ENCODE assay signal across 1 cellular context in genomic region chr4:157220026-157220881, GRCh38.
TF ChIP-seq lines count a peak whose summit lies in the region.

Gene GRIA2 (plus strand): TSS chr4:157220728. CDS start chr4:157221043, 315 bp downstream.

TF ChIP-seq in HepG2, 621 proteins besides CTCF, POLR2A, EP300 and RAD21 (continued from another document and continues in another):
- TF ChIP-seq, protein P1, sequence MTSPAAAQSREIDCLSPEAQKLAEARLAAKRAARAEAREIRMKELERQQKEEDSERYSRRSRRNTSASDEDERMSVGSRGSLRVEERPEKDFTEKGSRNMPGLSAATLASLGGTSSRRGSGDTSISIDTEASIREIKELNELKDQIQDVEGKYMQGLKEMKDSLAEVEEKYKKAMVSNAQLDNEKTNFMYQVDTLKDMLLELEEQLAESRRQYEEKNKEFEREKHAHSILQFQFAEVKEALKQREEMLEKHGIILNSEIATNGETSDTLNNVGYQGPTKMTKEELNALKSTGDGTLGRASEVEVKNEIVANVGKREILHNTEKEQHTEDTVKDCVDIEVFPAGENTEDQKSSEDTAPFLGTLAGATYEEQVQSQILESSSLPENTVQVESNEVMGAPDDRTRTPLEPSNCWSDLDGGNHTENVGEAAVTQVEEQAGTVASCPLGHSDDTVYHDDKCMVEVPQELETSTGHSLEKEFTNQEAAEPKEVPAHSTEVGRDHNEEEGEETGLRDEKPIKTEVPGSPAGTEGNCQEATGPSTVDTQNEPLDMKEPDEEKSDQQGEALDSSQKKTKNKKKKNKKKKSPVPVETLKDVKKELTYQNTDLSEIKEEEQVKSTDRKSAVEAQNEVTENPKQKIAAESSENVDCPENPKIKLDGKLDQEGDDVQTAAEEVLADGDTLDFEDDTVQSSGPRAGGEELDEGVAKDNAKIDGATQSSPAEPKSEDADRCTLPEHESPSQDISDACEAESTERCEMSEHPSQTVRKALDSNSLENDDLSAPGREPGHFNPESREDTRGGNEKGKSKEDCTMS (CRISPR knock-in tag; conservative IDR thresholded peaks at IDR 0.05): 0 out of 2 replicates have a peak, but pooled peaks have one; percentile 55
- no peak for TF ChIP-seq ZNF572 (CRISPR knock-in tag; IDR thresholded peaks at IDR 0.05)
- TF ChIP-seq CC2D1A (CRISPR knock-in tag; IDR thresholded peaks at IDR 0.05): no peak
- no peak for TF ChIP-seq MAZ (IDR thresholded peaks at IDR 0.05; ENCODE audit: borderline replicate concordance, low read depth, low read length)
- TF ChIP-seq MAZ (CRISPR knock-in tag; IDR thresholded peaks at IDR 0.05; ENCODE audit: low read depth): peak; percentile 68
- no peak for TF ChIP-seq ZFP36 (IDR thresholded peaks at IDR 0.05; ENCODE audit: borderline replicate concordance, low read depth, low read length, partially characterized antibody)
- peak; percentile 58; the same call in 1 of the 2 replicates for TF ChIP-seq RXRB (CRISPR knock-in tag; IDR thresholded peaks at IDR 0.05; ENCODE audit: borderline replicate concordance)
- TF ChIP-seq MYC (CRISPR knock-in tag; IDR thresholded peaks at IDR 0.05; ENCODE audit: borderline replicate concordance): peak; percentile 36; the same call in 1 of the 2 replicates
- peak; percentile 65; the same call in 1 of the 2 replicates for TF ChIP-seq ZNF709 (CRISPR knock-in tag; IDR thresholded peaks at IDR 0.05)
- no peak for TF ChIP-seq PCBP2 (optimal IDR thresholded peaks at IDR 0.05; ENCODE audit: low read depth, low read length, poor library complexity, severe bottlenecking)
- TF ChIP-seq ZKSCAN1 (IDR thresholded peaks at IDR 0.05; ENCODE audit: low read length): no peak
- TF ChIP-seq TEAD2 (CRISPR knock-in tag; IDR thresholded peaks at IDR 0.05): 0 out of 2 replicates have a peak, but pooled peaks have one; percentile 55
- peak; percentile 83; the same call in 1 of the 2 replicates for TF ChIP-seq ZNF441 (CRISPR knock-in tag; IDR thresholded peaks at IDR 0.05; ENCODE audit: borderline replicate concordance)
- TF ChIP-seq ZNF790 (CRISPR knock-in tag; IDR thresholded peaks at IDR 0.05; ENCODE audit: borderline replicate concordance): peak; percentile 95; the same call in 1 of the 2 replicates
- 0 out of 2 replicates have a peak, but pooled peaks have one; percentile 40 for TF ChIP-seq SP4 (CRISPR knock-in tag; IDR thresholded peaks at IDR 0.05)
- TF ChIP-seq, protein P2, sequence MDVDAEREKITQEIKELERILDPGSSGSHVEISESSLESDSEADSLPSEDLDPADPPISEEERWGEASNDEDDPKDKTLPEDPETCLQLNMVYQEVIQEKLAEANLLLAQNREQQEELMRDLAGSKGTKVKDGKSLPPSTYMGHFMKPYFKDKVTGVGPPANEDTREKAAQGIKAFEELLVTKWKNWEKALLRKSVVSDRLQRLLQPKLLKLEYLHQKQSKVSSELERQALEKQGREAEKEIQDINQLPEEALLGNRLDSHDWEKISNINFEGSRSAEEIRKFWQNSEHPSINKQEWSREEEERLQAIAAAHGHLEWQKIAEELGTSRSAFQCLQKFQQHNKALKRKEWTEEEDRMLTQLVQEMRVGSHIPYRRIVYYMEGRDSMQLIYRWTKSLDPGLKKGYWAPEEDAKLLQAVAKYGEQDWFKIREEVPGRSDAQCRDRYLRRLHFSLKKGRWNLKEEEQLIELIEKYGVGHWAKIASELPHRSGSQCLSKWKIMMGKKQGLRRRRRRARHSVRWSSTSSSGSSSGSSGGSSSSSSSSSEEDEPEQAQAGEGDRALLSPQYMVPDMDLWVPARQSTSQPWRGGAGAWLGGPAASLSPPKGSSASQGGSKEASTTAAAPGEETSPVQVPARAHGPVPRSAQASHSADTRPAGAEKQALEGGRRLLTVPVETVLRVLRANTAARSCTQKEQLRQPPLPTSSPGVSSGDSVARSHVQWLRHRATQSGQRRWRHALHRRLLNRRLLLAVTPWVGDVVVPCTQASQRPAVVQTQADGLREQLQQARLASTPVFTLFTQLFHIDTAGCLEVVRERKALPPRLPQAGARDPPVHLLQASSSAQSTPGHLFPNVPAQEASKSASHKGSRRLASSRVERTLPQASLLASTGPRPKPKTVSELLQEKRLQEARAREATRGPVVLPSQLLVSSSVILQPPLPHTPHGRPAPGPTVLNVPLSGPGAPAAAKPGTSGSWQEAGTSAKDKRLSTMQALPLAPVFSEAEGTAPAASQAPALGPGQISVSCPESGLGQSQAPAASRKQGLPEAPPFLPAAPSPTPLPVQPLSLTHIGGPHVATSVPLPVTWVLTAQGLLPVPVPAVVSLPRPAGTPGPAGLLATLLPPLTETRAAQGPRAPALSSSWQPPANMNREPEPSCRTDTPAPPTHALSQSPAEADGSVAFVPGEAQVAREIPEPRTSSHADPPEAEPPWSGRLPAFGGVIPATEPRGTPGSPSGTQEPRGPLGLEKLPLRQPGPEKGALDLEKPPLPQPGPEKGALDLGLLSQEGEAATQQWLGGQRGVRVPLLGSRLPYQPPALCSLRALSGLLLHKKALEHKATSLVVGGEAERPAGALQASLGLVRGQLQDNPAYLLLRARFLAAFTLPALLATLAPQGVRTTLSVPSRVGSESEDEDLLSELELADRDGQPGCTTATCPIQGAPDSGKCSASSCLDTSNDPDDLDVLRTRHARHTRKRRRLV (CRISPR knock-in tag; IDR thresholded peaks at IDR 0.05): no peak
- TF ChIP-seq, protein P3, sequence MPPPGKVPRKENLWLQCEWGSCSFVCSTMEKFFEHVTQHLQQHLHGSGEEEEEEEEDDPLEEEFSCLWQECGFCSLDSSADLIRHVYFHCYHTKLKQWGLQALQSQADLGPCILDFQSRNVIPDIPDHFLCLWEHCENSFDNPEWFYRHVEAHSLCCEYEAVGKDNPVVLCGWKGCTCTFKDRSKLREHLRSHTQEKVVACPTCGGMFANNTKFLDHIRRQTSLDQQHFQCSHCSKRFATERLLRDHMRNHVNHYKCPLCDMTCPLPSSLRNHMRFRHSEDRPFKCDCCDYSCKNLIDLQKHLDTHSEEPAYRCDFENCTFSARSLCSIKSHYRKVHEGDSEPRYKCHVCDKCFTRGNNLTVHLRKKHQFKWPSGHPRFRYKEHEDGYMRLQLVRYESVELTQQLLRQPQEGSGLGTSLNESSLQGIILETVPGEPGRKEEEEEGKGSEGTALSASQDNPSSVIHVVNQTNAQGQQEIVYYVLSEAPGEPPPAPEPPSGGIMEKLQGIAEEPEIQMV (CRISPR knock-in tag; IDR thresholded peaks at IDR 0.05; ENCODE audit: low read depth): no peak
- no peak for TF ChIP-seq ZBTB40 (IDR thresholded peaks at IDR 0.05)
- peak; percentile 60 for TF ChIP-seq ZBTB40 (CRISPR knock-in tag; IDR thresholded peaks at IDR 0.05)
- TF ChIP-seq ZSCAN12 (CRISPR knock-in tag; IDR thresholded peaks at IDR 0.05): peak; percentile 88
- no peak for TF ChIP-seq ZBTB39 (CRISPR knock-in tag; IDR thresholded peaks at IDR 0.05)
- peak; percentile 62; the same call in 1 of the 2 replicates for TF ChIP-seq ZNF124 (CRISPR knock-in tag; IDR thresholded peaks at IDR 0.05)
- TF ChIP-seq HCFC1 (IDR thresholded peaks at IDR 0.05; ENCODE audit: low read depth, low read length): no peak
- TF ChIP-seq, protein P4, sequence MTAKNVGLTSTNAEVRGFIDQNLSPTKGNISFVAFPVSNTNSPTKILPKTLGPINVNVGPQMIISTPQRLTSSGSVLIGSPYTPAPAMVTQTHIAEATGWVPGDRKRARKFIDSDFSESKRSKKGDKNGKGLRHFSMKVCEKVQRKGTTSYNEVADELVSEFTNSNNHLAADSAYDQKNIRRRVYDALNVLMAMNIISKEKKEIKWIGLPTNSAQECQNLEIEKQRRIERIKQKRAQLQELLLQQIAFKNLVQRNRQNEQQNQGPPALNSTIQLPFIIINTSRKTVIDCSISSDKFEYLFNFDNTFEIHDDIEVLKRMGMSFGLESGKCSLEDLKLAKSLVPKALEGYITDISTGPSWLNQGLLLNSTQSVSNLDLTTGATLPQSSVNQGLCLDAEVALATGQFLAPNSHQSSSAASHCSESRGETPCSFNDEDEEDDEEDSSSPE (CRISPR knock-in tag; IDR thresholded peaks at IDR 0.05): no peak
- no peak for TF ChIP-seq ZNF205 (CRISPR knock-in tag; IDR thresholded peaks at IDR 0.05)
- no peak for TF ChIP-seq MTF2 (CRISPR knock-in tag; IDR thresholded peaks at IDR 0.05; ENCODE audit: borderline replicate concordance)
- TF ChIP-seq, protein P5, sequence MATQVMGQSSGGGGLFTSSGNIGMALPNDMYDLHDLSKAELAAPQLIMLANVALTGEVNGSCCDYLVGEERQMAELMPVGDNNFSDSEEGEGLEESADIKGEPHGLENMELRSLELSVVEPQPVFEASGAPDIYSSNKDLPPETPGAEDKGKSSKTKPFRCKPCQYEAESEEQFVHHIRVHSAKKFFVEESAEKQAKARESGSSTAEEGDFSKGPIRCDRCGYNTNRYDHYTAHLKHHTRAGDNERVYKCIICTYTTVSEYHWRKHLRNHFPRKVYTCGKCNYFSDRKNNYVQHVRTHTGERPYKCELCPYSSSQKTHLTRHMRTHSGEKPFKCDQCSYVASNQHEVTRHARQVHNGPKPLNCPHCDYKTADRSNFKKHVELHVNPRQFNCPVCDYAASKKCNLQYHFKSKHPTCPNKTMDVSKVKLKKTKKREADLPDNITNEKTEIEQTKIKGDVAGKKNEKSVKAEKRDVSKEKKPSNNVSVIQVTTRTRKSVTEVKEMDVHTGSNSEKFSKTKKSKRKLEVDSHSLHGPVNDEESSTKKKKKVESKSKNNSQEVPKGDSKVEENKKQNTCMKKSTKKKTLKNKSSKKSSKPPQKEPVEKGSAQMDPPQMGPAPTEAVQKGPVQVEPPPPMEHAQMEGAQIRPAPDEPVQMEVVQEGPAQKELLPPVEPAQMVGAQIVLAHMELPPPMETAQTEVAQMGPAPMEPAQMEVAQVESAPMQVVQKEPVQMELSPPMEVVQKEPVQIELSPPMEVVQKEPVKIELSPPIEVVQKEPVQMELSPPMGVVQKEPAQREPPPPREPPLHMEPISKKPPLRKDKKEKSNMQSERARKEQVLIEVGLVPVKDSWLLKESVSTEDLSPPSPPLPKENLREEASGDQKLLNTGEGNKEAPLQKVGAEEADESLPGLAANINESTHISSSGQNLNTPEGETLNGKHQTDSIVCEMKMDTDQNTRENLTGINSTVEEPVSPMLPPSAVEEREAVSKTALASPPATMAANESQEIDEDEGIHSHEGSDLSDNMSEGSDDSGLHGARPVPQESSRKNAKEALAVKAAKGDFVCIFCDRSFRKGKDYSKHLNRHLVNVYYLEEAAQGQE (IDR thresholded peaks at IDR 0.05; ENCODE audit: borderline replicate concordance in 1 of 2, low read depth in 1 of 2, low read length in 2 of 2): peak in 1 of 2 experiments; percentile 99
- peak; percentile 81; the same call in 1 of the 2 replicates for TF ChIP-seq ZNF749 (CRISPR knock-in tag; IDR thresholded peaks at IDR 0.05; ENCODE audit: borderline replicate concordance)
